15 cellular contexts compared by ENCODE assay signal in the genomic region with DNA sequence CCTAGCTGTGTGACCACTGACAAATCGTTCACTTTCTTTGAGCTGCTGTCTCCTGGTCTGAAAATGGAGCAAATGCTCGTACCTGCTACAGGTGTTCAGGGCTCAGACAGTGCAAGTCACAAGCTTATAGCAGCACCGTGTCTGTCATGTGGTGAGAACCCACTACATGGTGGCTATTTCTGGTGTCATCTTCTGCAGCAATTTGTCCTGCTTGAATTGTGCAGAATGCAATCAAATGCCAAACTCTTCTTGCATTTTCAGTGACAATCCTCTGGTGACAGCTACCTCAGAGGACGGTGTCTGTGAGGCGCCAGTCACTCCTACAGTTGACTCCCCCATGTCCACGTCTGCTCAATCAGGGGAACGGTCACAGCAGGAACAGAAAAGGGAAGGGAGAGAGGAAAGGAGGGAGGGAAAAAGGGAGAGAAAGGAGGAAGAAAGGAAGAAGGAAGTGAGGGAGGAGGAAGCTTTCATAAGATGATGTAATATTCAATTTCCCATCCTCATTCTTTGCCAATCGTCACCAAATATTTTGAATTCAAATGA.
A peak's percentile ranks its signal among the peaks of the same experiment; 100 is the strongest.
DNase-seq lines count a peak whose midpoint lies in the region; ATAC-seq, FAIRE-seq and TF ChIP-seq lines count a peak whose summit lies in the region.
"Had no signal": no experiment of that assay in that cellular context is flagged by ENCODE, and none has a peak within 500 bp of the region (broad histone marks: within the 10 kb centered on the region; RNA-seq: fewer than 3 reads in every experiment).

No MANE protein-coding gene starts in this region.

- H3K27me3 Mint-ChIP-seq in CD4-positive, alpha-beta T cell = no peaks in the 10 kb centered on the region
- H3K27me3 Mint-ChIP-seq in effector memory CD8-positive, alpha-beta T cell = no peaks in the 10 kb centered on the region

- H3K4me1 ChIP-seq in A673 (ENCODE audit: insufficient read depth, low read length, poor library complexity, severe bottlenecking) = peaks cover 14% of the 10 kb centered on the region
- H3K4me1 ChIP-seq: adrenal gland, foreskin keratinocyte had no signal

- peak; percentile 19 for ATAC-seq in CD4-positive, alpha-beta T cell (ENCODE audit: poor library complexity)
- ATAC-seq in effector memory CD8-positive, alpha-beta T cell (replicated peaks) = peak; percentile 61
- ATAC-seq in GM21381 (IDR thresholded peaks at IDR 0.05; ENCODE audit: unreplicated experiment) = no peak
- ATAC-seq in HG02610 (IDR thresholded peaks at IDR 0.05; ENCODE audit: unreplicated experiment) = no peak
- ATAC-seq: foreskin keratinocyte had no signal

- FAIRE-seq in frontal cortex (lab: Jason Lieb, UNC) = no peak

- peak overlapping the region; percentile 66 for H3K27ac ChIP-seq in A673 (ENCODE audit: low read depth, low read length, poor library complexity, severe bottlenecking)
- peak overlapping the region; percentile 66 for H3K27ac ChIP-seq in CD4-positive, alpha-beta T cell (ENCODE audit: low read depth, low read length)
- H3K27ac ChIP-seq: adrenal gland, foreskin keratinocyte had no signal

- intact Hi-C loops in A673 (cut with micrococcal nuclease; ENCODE audit: unreplicated experiment) = no loop called here
- intact Hi-C loops in CD4-positive, alpha-beta T cell (cut with DNase I, micrococcal nuclease) = loop anchor here in 1 of 2 experiments (5.0 kb wide), 1 partner anchor 40 kb away; no protein-coding TSS in a partner anchor

- H3K36me3 ChIP-seq in A673 (ENCODE audit: insufficient read depth, low read length, poor library complexity, severe bottlenecking) = no peaks in the 10 kb centered on the region
- H3K36me3 ChIP-seq: adrenal gland had no signal

- POLR2A ChIA-PET in A673 (lab: Charles Lee; ENCODE audit: low non-redundant PET) = no interaction called here
- POLR2A ChIA-PET in CD4-positive, alpha-beta T cell (lab: Charles Lee) = interaction anchor here (0.8 to 2.4 kb wide), 10 partner anchors 10 to 120 kb away, joined by 4 to 16 read pairs (median 4); no protein-coding TSS in a partner anchor

- no peak overlapping the region for H3K4me3 ChIP-seq in A673 (ENCODE audit: low read depth, low read length, poor library complexity, severe bottlenecking)
- H3K4me3 ChIP-seq: adrenal gland had no signal

- H3K4me1 Mint-ChIP-seq in CD4-positive, alpha-beta T cell (ENCODE audit: low read depth) = peaks cover 27% of the 10 kb centered on the region
- peaks cover 12 to 23% of the 10 kb centered on the region in 2 donors for H3K4me1 Mint-ChIP-seq in effector memory CD8-positive, alpha-beta T cell (ENCODE audit: low read depth in 2 of 2)

- no TSS peak for BruUV-seq in A673 (replicated peaks; lab: Mats Ljungman, UMichigan)

- CTCF ChIA-PET in A673 (lab: Charles Lee) = no interaction called here
- CTCF ChIA-PET in CD4-positive, alpha-beta T cell (lab: Charles Lee) = interaction anchor here (0.7 to 3.2 kb wide), 8 partner anchors 10 to 125 kb away, joined by 3 to 23 read pairs (median 5); no protein-coding TSS in a partner anchor

- no peak for TF ChIP-seq CTCF in A673 (conservative IDR thresholded peaks at IDR 0.05; ENCODE audit: low read depth, low read length)
- TF ChIP-seq CTCF in CD4-positive, alpha-beta T cell (IDR thresholded peaks at IDR 0.05) = no peak

- no peaks in the 10 kb centered on the region for H3K9me3 Mint-ChIP-seq in CD4-positive, alpha-beta T cell
- no peaks in the 10 kb centered on the region for H3K9me3 Mint-ChIP-seq in effector memory CD8-positive, alpha-beta T cell

- no peaks in the 10 kb centered on the region for H3K27me3 ChIP-seq in A673 (replicated peaks; ENCODE audit: insufficient read depth, low read depth, low read length, poor library complexity)
- H3K27me3 ChIP-seq in CD4-positive, alpha-beta T cell (ENCODE audit: control insufficient read depth, insufficient read depth, low read length) = no peaks in the 10 kb centered on the region
- H3K27me3 ChIP-seq: adrenal gland, foreskin keratinocyte had no signal

- DNase-seq in A673 (ENCODE audit: low spot score) (peak; percentile 35), NCI-H69 (lab: John Stamatoyannopoulos, UW) (peak; percentile 81), frontal cortex (ENCODE audit: low spot score in 2 of 2) (no peak)
- DNase-seq in CD4-positive, alpha-beta T cell = peak in 2 of 10 experiments; percentile 14 to 15
- DNase-seq in effector memory CD8-positive, alpha-beta T cell = peak in 2 of 3 experiments; percentile 6 to 23
- DNase-seq in central memory CD4-positive, alpha-beta T cell = no peak
- DNase-seq: activated CD4-positive, alpha-beta T cell treated with anti-CD3 and anti-CD28 coated beads, Interleukin-2, amount 50 U/mL, for 1 hour; adrenal gland; Calu3; dermis blood vessel endothelial cell; foreskin keratinocyte; NCI-H2227 treated with DMSO at 0.1 percent for 48 hours; SHP77 treated with DMSO at 0.1 percent for 48 hours had no signal

- no peaks in the 10 kb centered on the region for H3K9me3 ChIP-seq in A673 (ENCODE audit: low read depth, low read length, poor library complexity, severe bottlenecking)
- H3K9me3 ChIP-seq in CD4-positive, alpha-beta T cell (ENCODE audit: control insufficient read depth, low read length) = no peaks in the 10 kb centered on the region
- H3K9me3 ChIP-seq: adrenal gland had no signal

- no peak overlapping the region for H3K27ac Mint-ChIP-seq in CD4-positive, alpha-beta T cell
- H3K27ac Mint-ChIP-seq in effector memory CD8-positive, alpha-beta T cell = no peak overlapping the region

- no peaks in the 10 kb centered on the region for H3K36me3 Mint-ChIP-seq in CD4-positive, alpha-beta T cell (ENCODE audit: low read depth)
- no peaks in the 10 kb centered on the region for H3K36me3 Mint-ChIP-seq in effector memory CD8-positive, alpha-beta T cell (ENCODE audit: insufficient read depth)

- H3K4me3 Mint-ChIP-seq in CD4-positive, alpha-beta T cell = no peak overlapping the region
- no peak overlapping the region for H3K4me3 Mint-ChIP-seq in effector memory CD8-positive, alpha-beta T cell

Comparison
In these comparisons a context has a peak if more than half of its experiments do, and no peak if none do; other contexts are left out.
1. DNase-seq: peak in A673 (single experiment), NCI-H69 (single experiment) and effector memory CD8-positive, alpha-beta T cell (2 of 3); none in frontal cortex (0 of 2) and central memory CD4-positive, alpha-beta T cell (single experiment).
2. ATAC-seq: peak in CD4-positive, alpha-beta T cell (single experiment) and effector memory CD8-positive, alpha-beta T cell (single experiment); none in GM21381 (single experiment) and HG02610 (single experiment).